In the genomic region with DNA sequence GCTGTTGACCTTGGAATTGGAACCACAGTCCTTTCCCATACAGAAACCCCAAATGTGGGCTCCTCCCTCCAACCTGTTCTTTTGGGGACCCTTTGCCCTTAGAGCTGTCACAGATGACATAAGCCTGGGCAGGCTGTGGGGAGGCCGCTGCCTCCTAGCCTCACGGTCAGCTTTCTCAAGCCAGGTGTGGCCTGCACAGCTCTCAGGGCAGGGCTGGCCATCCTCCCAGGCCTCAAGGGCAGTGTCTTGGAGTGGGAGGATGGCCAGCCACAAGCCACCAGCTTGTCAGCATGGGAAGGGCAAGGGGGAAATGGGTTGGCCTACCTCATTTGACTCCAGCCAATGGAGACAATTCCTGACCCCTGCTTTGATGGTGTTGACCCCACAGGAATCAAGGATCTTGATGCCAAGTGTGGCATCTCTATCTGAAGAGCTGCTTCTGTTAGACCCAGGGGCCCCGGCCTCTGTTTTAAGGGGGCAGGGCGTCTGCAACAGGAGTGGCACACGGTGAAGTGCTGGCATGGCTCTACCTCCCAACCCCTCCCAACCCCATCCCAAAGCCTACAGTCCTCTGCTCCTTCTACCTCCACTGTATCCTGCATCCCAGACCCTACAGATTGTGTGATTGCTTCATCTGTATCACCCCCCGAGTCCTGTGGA, we compare ENCODE assay signal across 18 cellular contexts. TPM values are rescaled to one million over a fixed set of nuclear protein-coding genes. Genes with fewer than 3 reads are reported as not detected.
"Had no signal": no experiment of that assay in that cellular context is flagged by ENCODE, and none has a peak within 500 bp of the region (broad histone marks: within the 10 kb centered on the region; RNA-seq: fewer than 3 reads in every experiment).

No MANE protein-coding gene starts in this region.

- H3K4me3 Mint-ChIP-seq: activated CD4-positive, alpha-beta T cell treated with anti-CD3 and anti-CD28 coated beads, Interleukin-2, amount 10 ng/mL, durations not matched to agents 24 days and 14 days; activated CD8-positive, alpha-beta T cell treated with anti-CD3 and anti-CD28 coated beads, Interleukin-2, amount 10 ng/mL, durations not matched to agents 7 days and 5 days; activated naive CD8-positive, alpha-beta T cell; dendritic cell treated with granulocyte-macrophage colony-stimulating factor and Interleukin-4, amounts not matched to agents 40 ng/mL and 50 ng/mL, for 4 days; neural progenitor cell; stimulated activated naive B cell treated with anti-CD40 and anti-IgM and Interleukin-4, amounts not matched to agents 10 μg/mL and 1 μg/mL and 100 μg/mL, for 72 hours; type B pancreatic cell had no signal

- H3K9me3 ChIP-seq: gastroesophageal sphincter, ovary had no signal

- H3K4me3 ChIP-seq: gastroesophageal sphincter, neural progenitor cell, ovary, skin epidermis had no signal

- H3K9me3 Mint-ChIP-seq: activated CD4-positive, alpha-beta T cell treated with anti-CD3 and anti-CD28 coated beads, Interleukin-2, amount 10 ng/mL, durations not matched to agents 24 days and 14 days; dendritic cell treated with granulocyte-macrophage colony-stimulating factor and Interleukin-4, amounts not matched to agents 40 ng/mL and 50 ng/mL, for 4 days; neural progenitor cell; stimulated activated naive B cell treated with anti-CD40 and anti-IgM and Interleukin-4, amounts not matched to agents 10 μg/mL and 1 μg/mL and 100 μg/mL, for 72 hours; type B pancreatic cell had no signal

- H3K4me1 Mint-ChIP-seq: activated CD4-positive, alpha-beta T cell treated with anti-CD3 and anti-CD28 coated beads, Interleukin-2, amount 10 ng/mL, durations not matched to agents 24 days and 14 days; neural progenitor cell had no signal

- H3K4me2 ChIP-seq: neural progenitor cell had no signal

- ATAC-seq: activated CD8-positive, alpha-beta T cell treated with anti-CD3 and anti-CD28 coated beads, Interleukin-2, amount 10 ng/mL, durations not matched to agents 7 days and 5 days; stimulated activated naive B cell treated with anti-CD40 and anti-IgM and Interleukin-4, amounts not matched to agents 10 μg/mL and 1 μg/mL and 100 μg/mL, for 72 hours had no signal

- H3K27ac ChIP-seq: gastroesophageal sphincter, neural progenitor cell had no signal

- H3K27me3 Mint-ChIP-seq: type B pancreatic cell had no signal

- H3K36me3 ChIP-seq: neural progenitor cell, ovary had no signal

- H3K27me3 ChIP-seq: ovary had no signal

- H2AFZ ChIP-seq: neural progenitor cell had no signal

- H3K9ac ChIP-seq: neural progenitor cell had no signal

- DNase-seq: activated CD4-positive, alpha-beta T cell treated with anti-CD3 and anti-CD28 coated beads, Interleukin-2, amount 10 ng/mL, durations not matched to agents 24 days and 14 days; activated CD4-positive, CD25-positive, alpha-beta regulatory T cell; activated CD8-positive, alpha-beta T cell treated with anti-CD3 and anti-CD28 coated beads, Interleukin-2, amount 10 ng/mL, durations not matched to agents 7 days and 5 days; activated gamma-delta T cell treated with Interleukin-2 at 50 U/mL for 16 hours; amniotic stem cell; cerebellar nuclear complex; effector memory CD4-positive, alpha-beta T cell; mesenchymal stem cell; stimulated activated CD4-positive, alpha-beta T cell treated with anti-CD3 and anti-CD28 coated beads, Interleukin-15, amount 100 ng/mL, for 24 hours; stimulated activated CD4-positive, alpha-beta T cell treated with anti-CD3 and anti-CD28 coated beads, Interleukin-4, amount 100 ng/mL, for 1 hour; stimulated activated naive B cell treated with anti-CD40 and anti-IgM and Interleukin-4, amounts not matched to agents 10 μg/mL and 1 μg/mL and 100 μg/mL, for 72 hours had no signal

- H3K27ac Mint-ChIP-seq: activated CD4-positive, alpha-beta T cell treated with anti-CD3 and anti-CD28 coated beads, Interleukin-2, amount 10 ng/mL, durations not matched to agents 24 days and 14 days; activated CD8-positive, alpha-beta T cell treated with anti-CD3 and anti-CD28 coated beads, Interleukin-2, amount 10 ng/mL, durations not matched to agents 7 days and 5 days; activated naive CD8-positive, alpha-beta T cell; dendritic cell treated with granulocyte-macrophage colony-stimulating factor and Interleukin-4, amounts not matched to agents 40 ng/mL and 50 ng/mL, for 4 days; stimulated activated naive B cell treated with anti-CD40 and anti-IgM and Interleukin-4, amounts not matched to agents 10 μg/mL and 1 μg/mL and 100 μg/mL, for 72 hours; type B pancreatic cell had no signal

- H3K4me1 ChIP-seq: neural progenitor cell had no signal

RNA-seq across cellular contexts. Expression of a gene that starts 19.2 kb away (rescaled TPM):
- total RNA-seq: activated CD4-positive, alpha-beta T cell treated with anti-CD3 and anti-CD28 coated beads, Interleukin-2, amount 10 ng/mL, durations not matched to agents 24 days and 14 days had no signal

RNA-seq across cellular contexts. Expression of a gene that starts 50.0 kb away (rescaled TPM):
- total RNA-seq: activated CD4-positive, alpha-beta T cell treated with anti-CD3 and anti-CD28 coated beads, Interleukin-2, amount 10 ng/mL, durations not matched to agents 24 days and 14 days; activated CD8-positive, alpha-beta T cell treated with anti-CD3 and anti-CD28 coated beads, Interleukin-2, amount 10 ng/mL, durations not matched to agents 7 days and 5 days had no signal
